ENCODE assay signal across 21 cellular contexts in the genomic region with DNA sequence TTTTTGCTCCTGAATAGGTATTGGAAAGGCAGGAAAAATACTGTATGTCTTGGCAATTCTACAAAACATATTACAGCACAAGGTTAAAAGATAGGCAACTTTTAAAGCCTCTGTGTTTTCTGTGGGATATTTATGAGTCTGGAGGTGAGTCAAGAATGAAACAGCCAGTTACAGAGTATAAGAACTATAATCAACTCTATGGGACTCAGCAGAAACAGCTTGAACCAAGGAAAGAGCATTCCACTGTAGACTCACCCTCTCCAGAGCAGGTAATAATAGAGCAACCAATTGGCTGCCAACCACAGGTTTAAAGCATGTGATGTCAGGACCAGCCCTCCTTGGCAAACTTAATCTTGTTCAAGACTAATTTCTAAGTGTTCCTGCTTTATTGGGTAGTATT.
"Had no signal": no experiment of that assay in that cellular context is flagged by ENCODE, and none has a peak within 500 bp of the region (broad histone marks: within the 10 kb centered on the region; RNA-seq: fewer than 3 reads in every experiment).

No MANE protein-coding gene starts in this region.

- H3K27ac ChIP-seq: colonic mucosa, esophagus muscularis mucosa, right atrium auricular region, SK-N-MC, skin epidermis, suprapubic skin had no signal

- H3K36me3 ChIP-seq: colonic mucosa, esophagus muscularis mucosa, right atrium auricular region, suprapubic skin had no signal

- DNase-seq: activated CD4-positive, CD25-positive, alpha-beta regulatory T cell treated with anti-CD3 and anti-CD28 coated beads, Interleukin-2, amount 50 U/mL, for 72 hours; activated naive CD4-positive, alpha-beta T cell treated with anti-CD3 and anti-CD28 coated beads for 36 hours; activated naive CD8-positive, alpha-beta T cell treated with anti-CD3 and anti-CD28 coated beads, Interleukin-2, amount 50 U/mL, for 24 hours; caudate nucleus; colonic mucosa; hypothalamus; naive thymus-derived CD8-positive, alpha-beta T cell; nucleus accumbens; posterior cingulate gyrus; stimulated activated CD4-positive, alpha-beta T cell treated with anti-CD3 and anti-CD28 coated beads, Interleukin-4, amount 100 ng/mL, for 24 hours; stimulated activated CD8-positive, alpha-beta memory T cell treated with anti-CD3 and anti-CD28 coated beads, Interleukin-4, amount 100 ng/mL, for 48 hours; T-helper 9 cell had no signal

- H3K27ac Mint-ChIP-seq: activated naive CD4-positive, alpha-beta T cell treated with anti-CD3 and anti-CD28 coated beads for 36 hours; activated naive CD8-positive, alpha-beta T cell treated with anti-CD3 and anti-CD28 coated beads, Interleukin-2, amount 50 U/mL, for 24 hours; activated T-helper 17 cell treated with anti-CD3 and anti-CD28 coated beads, Interleukin-2, amount 50 U/mL, for 72 hours; naive thymus-derived CD8-positive, alpha-beta T cell; stimulated activated naive CD8-positive, alpha-beta T cell treated with anti-CD3 and anti-CD28 coated beads, Interleukin-15, Interleukin-2, amounts not matched to agents 100 ng/mL and 50 ng/mL, for 24 hours; type B pancreatic cell had no signal

- H3K27me3 ChIP-seq: colonic mucosa, esophagus muscularis mucosa, right atrium auricular region, suprapubic skin had no signal

- H3K27me3 Mint-ChIP-seq: activated naive CD8-positive, alpha-beta T cell treated with anti-CD3 and anti-CD28 coated beads, Interleukin-2, amount 50 U/mL, for 24 hours; activated T-helper 17 cell treated with anti-CD3 and anti-CD28 coated beads, Interleukin-2, amount 50 U/mL, for 72 hours; naive thymus-derived CD8-positive, alpha-beta T cell; stimulated activated naive CD8-positive, alpha-beta T cell treated with anti-CD3 and anti-CD28 coated beads, Interleukin-15, Interleukin-2, amounts not matched to agents 100 ng/mL and 50 ng/mL, for 24 hours; type B pancreatic cell had no signal

- H3K4me1 Mint-ChIP-seq: activated naive CD8-positive, alpha-beta T cell treated with anti-CD3 and anti-CD28 coated beads, Interleukin-2, amount 50 U/mL, for 24 hours; activated T-helper 17 cell treated with anti-CD3 and anti-CD28 coated beads, Interleukin-2, amount 50 U/mL, for 72 hours had no signal

- H3K9me3 ChIP-seq: colonic mucosa, esophagus muscularis mucosa, suprapubic skin had no signal

- H3K9me3 Mint-ChIP-seq: activated T-helper 17 cell treated with anti-CD3 and anti-CD28 coated beads, Interleukin-2, amount 50 U/mL, for 72 hours had no signal

- H3K4me3 ChIP-seq: colonic mucosa, esophagus muscularis mucosa, lung, right atrium auricular region, SK-N-MC, skin epidermis, suprapubic skin had no signal

- H3K4me3 Mint-ChIP-seq: activated naive CD4-positive, alpha-beta T cell treated with anti-CD3 and anti-CD28 coated beads for 36 hours; activated naive CD8-positive, alpha-beta T cell treated with anti-CD3 and anti-CD28 coated beads, Interleukin-2, amount 50 U/mL, for 24 hours; activated T-helper 17 cell treated with anti-CD3 and anti-CD28 coated beads, Interleukin-2, amount 50 U/mL, for 72 hours; naive thymus-derived CD8-positive, alpha-beta T cell; stimulated activated naive CD8-positive, alpha-beta T cell treated with anti-CD3 and anti-CD28 coated beads, Interleukin-15, Interleukin-2, amounts not matched to agents 100 ng/mL and 50 ng/mL, for 24 hours; type B pancreatic cell had no signal

- H3K36me3 Mint-ChIP-seq: type B pancreatic cell had no signal

- H3K4me1 ChIP-seq: colonic mucosa, esophagus muscularis mucosa, right atrium auricular region, suprapubic skin had no signal
